ENCODE assay signal across 6 cellular contexts in genomic region chr20:63427206-63427605, GRCh38.
"Had no signal": no experiment of that assay in that cellular context is flagged by ENCODE, and none has a peak within 500 bp of the region (broad histone marks: within the 10 kb centered on the region; RNA-seq: fewer than 3 reads in every experiment).

No MANE protein-coding gene starts in this region.

- DNase-seq: GM23248, GOT3, H7, H9, HCEC 1CT, HFFc6 had no signal
